ENCODE assay signal across 1 cellular context in the genomic region with DNA sequence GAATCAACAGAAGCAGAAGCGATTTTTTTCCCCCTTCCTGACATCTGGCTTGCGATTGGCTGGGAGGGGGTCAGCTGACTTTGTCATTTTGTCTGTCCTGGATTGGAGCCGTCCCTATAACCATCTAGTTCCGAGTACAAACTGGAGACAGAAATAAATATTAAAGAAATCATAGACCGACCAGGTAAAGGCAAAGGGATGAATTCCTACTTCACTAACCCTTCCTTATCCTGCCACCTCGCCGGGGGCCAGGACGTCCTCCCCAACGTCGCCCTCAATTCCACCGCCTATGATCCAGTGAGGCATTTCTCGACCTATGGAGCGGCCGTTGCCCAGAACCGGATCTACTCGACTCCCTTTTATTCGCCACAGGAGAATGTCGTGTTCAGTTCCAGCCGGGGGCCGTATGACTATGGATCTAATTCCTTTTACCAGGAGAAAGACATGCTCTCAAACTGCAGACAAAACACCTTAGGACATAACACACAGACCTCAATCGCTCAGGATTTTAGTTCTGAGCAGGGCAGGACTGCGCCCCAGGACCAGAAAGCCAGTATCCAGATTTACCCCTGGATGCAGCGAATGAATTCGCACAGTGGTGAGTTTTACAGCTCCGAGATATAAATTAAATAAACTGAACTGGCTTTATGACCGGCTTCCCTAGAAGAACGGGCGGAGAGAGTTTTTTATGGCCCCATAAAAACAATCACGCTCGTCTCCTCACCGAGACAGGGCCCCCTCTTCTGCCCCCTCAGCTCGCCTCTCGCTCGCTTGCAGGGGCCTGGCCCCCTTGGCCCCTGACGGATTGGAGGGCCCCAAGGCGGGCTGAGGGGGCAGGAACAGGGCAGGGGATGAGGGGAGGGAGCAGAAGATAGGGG.
TF ChIP-seq lines count a peak whose summit lies in the region.

TSS of gene HOXC6 (plus strand) at position 117 of the 878 bp plus-strand sequence. CDS start at position 199, 82 bp downstream.

TF ChIP-seq in HepG2, 621 proteins besides CTCF, POLR2A, EP300 and RAD21 (continued from another document):
- TF ChIP-seq, protein P1, sequence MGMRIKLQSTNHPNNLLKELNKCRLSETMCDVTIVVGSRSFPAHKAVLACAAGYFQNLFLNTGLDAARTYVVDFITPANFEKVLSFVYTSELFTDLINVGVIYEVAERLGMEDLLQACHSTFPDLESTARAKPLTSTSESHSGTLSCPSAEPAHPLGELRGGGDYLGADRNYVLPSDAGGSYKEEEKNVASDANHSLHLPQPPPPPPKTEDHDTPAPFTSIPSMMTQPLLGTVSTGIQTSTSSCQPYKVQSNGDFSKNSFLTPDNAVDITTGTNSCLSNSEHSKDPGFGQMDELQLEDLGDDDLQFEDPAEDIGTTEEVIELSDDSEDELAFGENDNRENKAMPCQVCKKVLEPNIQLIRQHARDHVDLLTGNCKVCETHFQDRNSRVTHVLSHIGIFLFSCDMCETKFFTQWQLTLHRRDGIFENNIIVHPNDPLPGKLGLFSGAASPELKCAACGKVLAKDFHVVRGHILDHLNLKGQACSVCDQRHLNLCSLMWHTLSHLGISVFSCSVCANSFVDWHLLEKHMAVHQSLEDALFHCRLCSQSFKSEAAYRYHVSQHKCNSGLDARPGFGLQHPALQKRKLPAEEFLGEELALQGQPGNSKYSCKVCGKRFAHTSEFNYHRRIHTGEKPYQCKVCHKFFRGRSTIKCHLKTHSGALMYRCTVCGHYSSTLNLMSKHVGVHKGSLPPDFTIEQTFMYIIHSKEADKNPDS (CRISPR knock-in tag; IDR thresholded peaks at IDR 0.05), result no peak
- no peak for TF ChIP-seq KLF11 (CRISPR knock-in tag; IDR thresholded peaks at IDR 0.05)
- TF ChIP-seq NFKBIZ (CRISPR knock-in tag; IDR thresholded peaks at IDR 0.05), result no peak
- TF ChIP-seq PCBP2 (optimal IDR thresholded peaks at IDR 0.05; ENCODE audit: low read depth, low read length, poor library complexity, severe bottlenecking), result no peak
- TF ChIP-seq MXD4 (CRISPR knock-in tag; IDR thresholded peaks at IDR 0.05), result no peak
- TF ChIP-seq ZNF260 (CRISPR knock-in tag; IDR thresholded peaks at IDR 0.05; ENCODE audit: borderline replicate concordance, low read depth), result no peak
- TF ChIP-seq SNAPC2 (CRISPR knock-in tag; IDR thresholded peaks at IDR 0.05), result no peak
- TF ChIP-seq FOXK1 (CRISPR knock-in tag; IDR thresholded peaks at IDR 0.05; ENCODE audit: borderline replicate concordance, low read depth), result no peak
